20 cellular contexts compared by ENCODE assay signal in genomic region chr7:105278565-105278964, GRCh38.
DNase-seq lines count a peak whose midpoint lies in the region; ATAC-seq and TF ChIP-seq lines count a peak whose summit lies in the region.
"Had no signal": no experiment of that assay in that cellular context is flagged by ENCODE, and none has a peak within 500 bp of the region (broad histone marks: within the 10 kb centered on the region; RNA-seq: fewer than 3 reads in every experiment).

No MANE protein-coding gene starts in this region.

- TF ChIP-seq CTCF in Calu3 (IDR thresholded peaks at IDR 0.05; ENCODE audit: unreplicated experiment) (no peak), WTC11 (IDR thresholded peaks at IDR 0.05) (no peak), dorsolateral prefrontal cortex (IDR thresholded peaks at IDR 0.05 in 54 of 56, conservative IDR thresholded peaks at IDR 0.05 in 2 of 56; ENCODE audit: low read depth in 1 of 56, partially characterized antibody in 56 of 56) (no peak), progenitor cell of endocrine pancreas (IDR thresholded peaks at IDR 0.05; ENCODE audit: unreplicated experiment) (no peak), psoas muscle (IDR thresholded peaks at IDR 0.05) (no peak)

- no peaks in the 10 kb centered on the region for H3K9me3 Mint-ChIP-seq in Calu3 (ENCODE audit: low read depth, unreplicated experiment)
- no peaks in the 10 kb centered on the region for H3K9me3 Mint-ChIP-seq in WTC11
- H3K9me3 Mint-ChIP-seq in progenitor cell of endocrine pancreas (ENCODE audit: low read depth): no peaks in the 10 kb centered on the region
- H3K9me3 Mint-ChIP-seq: CD4-positive, alpha-beta memory T cell had no signal

- peak overlapping the region; percentile 58 for H3K4me3 Mint-ChIP-seq in Calu3 (ENCODE audit: low read depth, unreplicated experiment)
- H3K4me3 Mint-ChIP-seq in WTC11: no peak overlapping the region
- H3K4me3 Mint-ChIP-seq in progenitor cell of endocrine pancreas (ENCODE audit: low read depth): no peak overlapping the region
- H3K4me3 Mint-ChIP-seq: CD4-positive, alpha-beta memory T cell had no signal

- ATAC-seq in WTC11 (no peak), HG02870 (IDR thresholded peaks at IDR 0.05; ENCODE audit: unreplicated experiment) (no peak), psoas muscle (no peak)

- H3K36me3 Mint-ChIP-seq in Calu3 (ENCODE audit: insufficient read depth, unreplicated experiment) (peaks cover 16% of the 10 kb centered on the region), WTC11 (no peaks in the 10 kb centered on the region), progenitor cell of endocrine pancreas (ENCODE audit: insufficient read depth) (peaks cover 6% of the 10 kb centered on the region)

- intact Hi-C loops in Calu3 (cut with micrococcal nuclease; ENCODE audit: unreplicated experiment): loop anchor here (2.0 kb wide), 1 partner anchor 60 kb away; no protein-coding TSS in a partner anchor
- intact Hi-C loops in dorsolateral prefrontal cortex (cut with DNase I): no loop called here
- intact Hi-C loops in psoas muscle (cut with DNase I): loop anchor here in 1 of 2 donors (10.0 kb wide), 1 partner anchor 114 kb away; no protein-coding TSS in a partner anchor

- DNase-seq in Calu3 (no peak), WTC11 (ENCODE audit: low spot score) (no peak), dorsolateral prefrontal cortex (no peak), progenitor cell of endocrine pancreas (ENCODE audit: low spot score, unreplicated experiment) (no peak), psoas muscle (no peak)
- no peak for DNase-seq in activated naive CD4-positive, alpha-beta T cell treated with anti-CD3 and anti-CD28 coated beads, Interleukin-2, amount 50 U/mL, for 16 hours
- DNase-seq: AML-193; CD4-positive, alpha-beta memory T cell; COR-L47; HCEC 1CT; KBM-7; NCI-H1417; NCI-H1694 treated with DMSO at 0.1 percent for 48 hours; NCI-H2081; NCI-H2227 treated with DMSO at 0.1 percent for 48 hours; NCI-H526 treated with DMSO at 0.1 percent for 48 hours; PC-9; SHP77 had no signal

- no peaks in the 10 kb centered on the region for H3K27me3 ChIP-seq in dorsolateral prefrontal cortex
- no peaks in the 10 kb centered on the region for H3K27me3 ChIP-seq in psoas muscle (ENCODE audit: insufficient read depth in 3 of 3, low read length in 2 of 3)
- H3K27me3 ChIP-seq: BLaER1 treated with 17β-estradiol and CSF1 and Interleukin-3, amounts not matched to agents 10 nM and 100 nM had no signal

- BruUV-seq in Calu3 (replicated peaks; lab: Mats Ljungman, UMichigan): no TSS peak

- H3K4me3 ChIP-seq in dorsolateral prefrontal cortex (peak overlapping the region in 51 of 59 donors; percentile 0 to 60 (median 35)), psoas muscle (no peak overlapping the region)
- H3K4me3 ChIP-seq: BLaER1 treated with 17β-estradiol and CSF1 and Interleukin-3, amounts not matched to agents 10 nM and 100 nM; PC-9 had no signal

- H3K27me3 Mint-ChIP-seq in Calu3 (ENCODE audit: unreplicated experiment): no peaks in the 10 kb centered on the region
- no peaks in the 10 kb centered on the region for H3K27me3 Mint-ChIP-seq in WTC11 (ENCODE audit: low read depth)
- H3K27me3 Mint-ChIP-seq in progenitor cell of endocrine pancreas: no peaks in the 10 kb centered on the region
- H3K27me3 Mint-ChIP-seq: CD4-positive, alpha-beta memory T cell had no signal

- peak overlapping the region; percentile 81 for H3K27ac Mint-ChIP-seq in Calu3 (ENCODE audit: unreplicated experiment)
- no peak overlapping the region for H3K27ac Mint-ChIP-seq in WTC11
- H3K27ac Mint-ChIP-seq in progenitor cell of endocrine pancreas: peak overlapping the region; percentile 52

- CTCF ChIA-PET in Calu3 (lab: Charles Lee): interaction anchor here (0.5 to 1.5 kb wide), 4 partner anchors 10 to 35 kb away, joined by 3 to 5 read pairs (median 4); no protein-coding TSS in a partner anchor
- CTCF ChIA-PET in WTC11 (lab: Charles Lee): no interaction called here

- 89 to 92% (median 89%) methylated on average over 5 of the region's 5 CpGs for WGBS in psoas muscle, 3 donors

- POLR2A ChIA-PET in WTC11 (lab: Charles Lee): interaction anchor here (0.7 kb wide), 1 partner anchor 38 kb away, joined by 3 read pairs; no protein-coding TSS in a partner anchor

- no peaks in the 10 kb centered on the region for H3K9me3 ChIP-seq in psoas muscle
- H3K9me3 ChIP-seq: BLaER1 treated with 17β-estradiol and CSF1 and Interleukin-3, amounts not matched to agents 10 nM and 100 nM had no signal

- H3K27ac ChIP-seq in dorsolateral prefrontal cortex: peak overlapping the region in 10 of 59 donors; percentile 4 to 73 (median 32)
- H3K27ac ChIP-seq in psoas muscle: no peak overlapping the region
- H3K27ac ChIP-seq: BLaER1 treated with 17β-estradiol and CSF1 and Interleukin-3, amounts not matched to agents 10 nM and 100 nM; PC-9 had no signal

- peaks cover 12% of the 10 kb centered on the region for H3K4me1 ChIP-seq in psoas muscle

- H3K36me3 ChIP-seq in psoas muscle (ENCODE audit: insufficient read depth in 1 of 2, low read depth in 1 of 2): no peaks in the 10 kb centered on the region

- H3K4me1 Mint-ChIP-seq in Calu3 (ENCODE audit: low read depth, unreplicated experiment) (peaks cover 51% of the 10 kb centered on the region), WTC11 (peaks cover 24% of the 10 kb centered on the region), progenitor cell of endocrine pancreas (ENCODE audit: low read depth) (peaks cover 34% of the 10 kb centered on the region)

TF ChIP-seq in WTC11, 78 proteins besides CTCF, POLR2A, EP300 and RAD21:
- TF ChIP-seq NR1H2 (CRISPR knock-in tag; IDR thresholded peaks at IDR 0.05): no peak
- TF ChIP-seq TCF7 (CRISPR knock-in tag; IDR thresholded peaks at IDR 0.05; ENCODE audit: low read depth): no peak
- TF ChIP-seq ZNF512 (CRISPR knock-in tag; IDR thresholded peaks at IDR 0.05; ENCODE audit: borderline replicate concordance): 0 out of 2 replicates have a peak, but pooled peaks have one; percentile 55
